In genomic region chr10:83692196-83692595, GRCh38 we compare ENCODE assay signal across 18 cellular contexts.
"Had no signal": no experiment of that assay in that cellular context is flagged by ENCODE, and none has a peak within 500 bp of the region (broad histone marks: within the 10 kb centered on the region; RNA-seq: fewer than 3 reads in every experiment).

No MANE protein-coding gene starts in this region.

- DNase-seq: cortex of kidney; dorsolateral prefrontal cortex; effector CD8-positive, alpha-beta T cell; foreskin melanocyte; head of caudate nucleus; naive thymus-derived CD4-positive, alpha-beta T cell; posterior cingulate gyrus; stimulated activated CD4-positive, alpha-beta T cell treated with anti-CD3 and anti-CD28 coated beads, Interleukin-2, amount 100 ng/mL, for 24 hours; stimulated activated CD4-positive, alpha-beta T cell treated with anti-CD3 and anti-CD28 coated beads, Interleukin-4, amount 100 ng/mL, for 4 hours; stimulated activated naive B cell treated with anti-CD40 and anti-IgM and Interleukin-4, amounts not matched to agents 10 μg/mL and 1 μg/mL and 100 μg/mL, for 72 hours; stomach; substantia nigra; transverse colon had no signal

- H3K4me1 Mint-ChIP-seq: naive thymus-derived CD4-positive, alpha-beta T cell; stimulated activated naive B cell treated with anti-CD40 and anti-IgM and Interleukin-4, amounts not matched to agents 10 μg/mL and 1 μg/mL and 100 μg/mL, for 72 hours had no signal

- H3K27ac Mint-ChIP-seq: naive thymus-derived CD4-positive, alpha-beta T cell; stimulated activated naive B cell treated with anti-CD40 and anti-IgM and Interleukin-4, amounts not matched to agents 10 μg/mL and 1 μg/mL and 100 μg/mL, for 72 hours had no signal

- H3K27ac ChIP-seq: dorsolateral prefrontal cortex, hepatocyte, neutrophil, skin epidermis, stomach, thoracic aorta, transverse colon had no signal

- H3K27me3 Mint-ChIP-seq: naive thymus-derived CD4-positive, alpha-beta T cell; stimulated activated naive B cell treated with anti-CD40 and anti-IgM and Interleukin-4, amounts not matched to agents 10 μg/mL and 1 μg/mL and 100 μg/mL, for 72 hours had no signal

- H3K9me3 ChIP-seq: neutrophil, stomach, thoracic aorta, transverse colon had no signal

- H3K4me3 Mint-ChIP-seq: naive thymus-derived CD4-positive, alpha-beta T cell; stimulated activated naive B cell treated with anti-CD40 and anti-IgM and Interleukin-4, amounts not matched to agents 10 μg/mL and 1 μg/mL and 100 μg/mL, for 72 hours had no signal

- ATAC-seq: naive thymus-derived CD4-positive, alpha-beta T cell; sciatic nerve had no signal

- H3K4me3 ChIP-seq: dorsolateral prefrontal cortex, hepatocyte, skin epidermis, stomach, thoracic aorta, transverse colon had no signal

- H3K79me2 ChIP-seq: hepatocyte had no signal

- H2AFZ ChIP-seq: hepatocyte had no signal

- H3K36me3 Mint-ChIP-seq: naive thymus-derived CD4-positive, alpha-beta T cell; stimulated activated naive B cell treated with anti-CD40 and anti-IgM and Interleukin-4, amounts not matched to agents 10 μg/mL and 1 μg/mL and 100 μg/mL, for 72 hours had no signal

- H3K36me3 ChIP-seq: neutrophil, stomach, thoracic aorta, transverse colon had no signal

- H3K4me1 ChIP-seq: stomach, transverse colon had no signal

- H3K4me2 ChIP-seq: hepatocyte had no signal

- H3K27me3 ChIP-seq: hepatocyte, neutrophil, stomach, transverse colon had no signal
